Comparison of ENCODE assay signal across 27 cellular contexts in the genomic region with DNA sequence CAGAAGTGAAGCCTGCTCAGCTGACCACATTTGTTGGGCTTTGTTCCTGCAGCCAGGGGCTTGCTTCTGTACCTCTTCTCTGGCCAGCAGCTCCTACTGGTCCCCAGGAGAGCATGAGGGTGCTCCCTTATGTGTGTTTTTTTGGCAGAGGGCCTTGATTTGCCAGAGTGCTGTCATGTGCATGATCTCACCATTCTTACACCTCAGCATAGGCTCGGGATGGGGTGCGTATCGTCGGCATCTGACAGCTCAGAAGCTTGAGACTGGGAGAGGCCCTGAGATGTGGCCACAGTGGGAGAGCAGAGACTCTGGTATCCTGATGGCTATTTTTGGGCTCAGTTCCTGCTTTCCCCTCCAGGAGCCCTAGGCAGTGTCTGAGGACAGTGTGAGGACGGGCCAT.
"Had no signal": no experiment of that assay in that cellular context is flagged by ENCODE, and none has a peak within 500 bp of the region (broad histone marks: within the 10 kb centered on the region; RNA-seq: fewer than 3 reads in every experiment).

No MANE protein-coding gene starts in this region.

- H3K27ac Mint-ChIP-seq: stimulated activated memory B cell treated with anti-CD40 and anti-IgM and Interleukin-4, amounts not matched to agents 10 μg/mL and 1 μg/mL and 100 μg/mL, for 72 hours; stimulated activated naive B cell treated with anti-CD40 and anti-IgM and Interleukin-4, amounts not matched to agents 10 μg/mL and 1 μg/mL and 100 μg/mL, for 72 hours; stimulated activated naive CD8-positive, alpha-beta T cell treated with anti-CD3 and anti-CD28 coated beads, Interleukin-15, amount 100 ng/mL, for 72 hours; stimulated activated naive CD8-positive, alpha-beta T cell treated with anti-CD3 and anti-CD28 coated beads, Interleukin-15, Interleukin-2, amounts not matched to agents 100 ng/mL and 50 ng/mL, for 24 hours; type B pancreatic cell had no signal

- FAIRE-seq: urothelium cell line had no signal

- H3K27me3 ChIP-seq: testis, thyroid gland, upper lobe of left lung, uterus, vagina had no signal

- H3K9me3 Mint-ChIP-seq: stimulated activated naive B cell treated with anti-CD40 and anti-IgM and Interleukin-4, amounts not matched to agents 10 μg/mL and 1 μg/mL and 100 μg/mL, for 72 hours; stimulated activated naive CD8-positive, alpha-beta T cell treated with anti-CD3 and anti-CD28 coated beads, Interleukin-15, amount 100 ng/mL, for 72 hours; stimulated activated naive CD8-positive, alpha-beta T cell treated with anti-CD3 and anti-CD28 coated beads, Interleukin-15, Interleukin-2, amounts not matched to agents 100 ng/mL and 50 ng/mL, for 24 hours; type B pancreatic cell had no signal

- DNase-seq: stimulated activated CD4-positive, alpha-beta T cell treated with anti-CD3 and anti-CD28 coated beads, Interleukin-2, amount 100 ng/mL, for 48 hours; stimulated activated CD4-positive, alpha-beta T cell treated with anti-CD3 and anti-CD28 coated beads, Interleukin-4, amount 100 ng/mL, for 1 hour; stimulated activated CD4-positive, alpha-beta T cell treated with anti-CD3 and anti-CD28 coated beads, Interleukin-4, amount 100 ng/mL, for 24 hours; stimulated activated CD4-positive, alpha-beta T cell treated with anti-CD3 and anti-CD28 coated beads, Interleukin-4, amount 100 ng/mL, for 4 hours; stimulated activated CD8-positive, alpha-beta memory T cell treated with anti-CD3 and anti-CD28 coated beads, Interleukin-4, amount 100 ng/mL, for 48 hours; stimulated activated naive B cell treated with anti-CD40 and anti-IgM and Interleukin-4, amounts not matched to agents 10 μg/mL and 1 μg/mL and 100 μg/mL, for 72 hours; stimulated activated naive CD4-positive, alpha-beta T cell; stimulated activated naive CD4-positive, alpha-beta T cell treated with Interleukin-2 at 50 U/mL for 16 hours; stimulated activated naive CD8-positive, alpha-beta T cell treated with anti-CD3 and anti-CD28 coated beads, Interleukin-15, amount 100 ng/mL, for 72 hours; stimulated activated naive CD8-positive, alpha-beta T cell treated with anti-CD3 and anti-CD28 coated beads, Interleukin-15, Interleukin-2, amounts not matched to agents 100 U/mL and 50 U/mL, for 24 hours; stomach; testis; thyroid gland; tibial artery; transverse colon; trophoblast cell; upper lobe of left lung; upper lobe of right lung; uterus had no signal

- H3K4me3 Mint-ChIP-seq: stimulated activated memory B cell treated with anti-CD40 and anti-IgM and Interleukin-4, amounts not matched to agents 10 μg/mL and 1 μg/mL and 100 μg/mL, for 72 hours; stimulated activated naive B cell treated with anti-CD40 and anti-IgM and Interleukin-4, amounts not matched to agents 10 μg/mL and 1 μg/mL and 100 μg/mL, for 72 hours; stimulated activated naive CD8-positive, alpha-beta T cell treated with anti-CD3 and anti-CD28 coated beads, Interleukin-15, amount 100 ng/mL, for 72 hours; stimulated activated naive CD8-positive, alpha-beta T cell treated with anti-CD3 and anti-CD28 coated beads, Interleukin-15, Interleukin-2, amounts not matched to agents 100 ng/mL and 50 ng/mL, for 24 hours; type B pancreatic cell had no signal

- ATAC-seq: stimulated activated memory B cell treated with anti-CD40 and anti-IgM and Interleukin-4, amounts not matched to agents 10 μg/mL and 1 μg/mL and 100 μg/mL, for 72 hours; stimulated activated naive B cell treated with anti-CD40 and anti-IgM and Interleukin-4, amounts not matched to agents 10 μg/mL and 1 μg/mL and 100 μg/mL, for 72 hours; stimulated activated naive CD8-positive, alpha-beta T cell treated with anti-CD3 and anti-CD28 coated beads, Interleukin-15, amount 100 ng/mL, for 72 hours; stimulated activated naive CD8-positive, alpha-beta T cell treated with anti-CD3 and anti-CD28 coated beads, Interleukin-15, Interleukin-2, amounts not matched to agents 100 U/mL and 50 U/mL, for 24 hours; upper lobe of right lung had no signal

- H3K9me3 ChIP-seq: stomach, suprapubic skin, testis, thoracic aorta, thyroid gland, tibial artery, tibial nerve, transverse colon, upper lobe of left lung, upper lobe of right lung, uterus, vagina had no signal

- H3K4me3 ChIP-seq: stomach, suprapubic skin, testis, thoracic aorta, thyroid gland, tibial artery, tibial nerve, transverse colon, upper lobe of left lung, upper lobe of right lung, uterus, vagina had no signal

- H3K4me1 Mint-ChIP-seq: stimulated activated memory B cell treated with anti-CD40 and anti-IgM and Interleukin-4, amounts not matched to agents 10 μg/mL and 1 μg/mL and 100 μg/mL, for 72 hours; stimulated activated naive B cell treated with anti-CD40 and anti-IgM and Interleukin-4, amounts not matched to agents 10 μg/mL and 1 μg/mL and 100 μg/mL, for 72 hours; stimulated activated naive CD8-positive, alpha-beta T cell treated with anti-CD3 and anti-CD28 coated beads, Interleukin-15, amount 100 ng/mL, for 72 hours had no signal

- H3K4me1 ChIP-seq: stomach, suprapubic skin, testis, thyroid gland, tibial artery, tibial nerve, transverse colon, upper lobe of left lung, upper lobe of right lung, uterus, vagina had no signal

- H3K36me3 Mint-ChIP-seq: stimulated activated memory B cell treated with anti-CD40 and anti-IgM and Interleukin-4, amounts not matched to agents 10 μg/mL and 1 μg/mL and 100 μg/mL, for 72 hours; stimulated activated naive B cell treated with anti-CD40 and anti-IgM and Interleukin-4, amounts not matched to agents 10 μg/mL and 1 μg/mL and 100 μg/mL, for 72 hours; type B pancreatic cell had no signal

- H3K27ac ChIP-seq: stomach, suprapubic skin, testis, thoracic aorta, thyroid gland, tibial artery, tibial nerve, transverse colon, upper lobe of left lung, upper lobe of right lung, uterus, vagina had no signal

- H3K36me3 ChIP-seq: stomach, suprapubic skin, thoracic aorta, thyroid gland, tibial artery, tibial nerve, transverse colon, upper lobe of left lung, upper lobe of right lung, uterus, vagina had no signal
